In the genomic region with DNA sequence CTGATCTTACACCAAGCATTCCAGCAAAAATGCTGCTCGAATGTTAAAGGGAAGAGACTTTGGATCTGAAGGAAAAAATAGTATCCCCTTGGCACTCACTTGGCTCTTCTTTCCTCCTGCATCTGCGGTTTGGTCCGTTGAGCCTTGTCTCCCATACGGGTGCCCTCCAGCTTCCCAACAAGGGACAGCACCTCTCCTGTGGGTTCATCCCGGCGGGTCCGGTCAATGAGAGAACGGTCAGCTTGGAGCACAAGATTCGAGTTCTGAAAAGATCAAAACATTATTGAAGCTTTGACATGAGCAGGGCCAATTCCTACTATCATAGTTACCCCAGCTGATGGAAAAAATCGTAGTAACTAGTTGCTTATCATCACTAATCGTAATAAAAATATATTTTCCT, we compare ENCODE assay signal across 7 cellular contexts. TPM values are rescaled to one million over a fixed set of nuclear protein-coding genes. Genes with fewer than 3 reads are reported as not detected.
DNase-seq lines count a peak whose midpoint lies in the region; ATAC-seq and TF ChIP-seq lines count a peak whose summit lies in the region.

No MANE protein-coding gene starts in this region.

- POLR2A ChIA-PET in activated CD4-positive, alpha-beta memory T cell treated with anti-CD3 and anti-CD28 coated beads, Interleukin-2, amount 10 ng/mL, durations not matched to agents 7 days and 5 days (lab: Charles Lee), result interaction anchor here (0.6 to 10.8 kb wide), 18 partner anchors 9 to 290 kb away, joined by 3 to 244 read pairs (median 5); partner anchors contain the start of genes ITPRIPL1 and NCAPH

- DNase-seq in HL-60 (ENCODE audit: low read depth in 1 of 2, low spot score in 1 of 2), result no peak
- DNase-seq in activated CD4-positive, alpha-beta memory T cell treated with anti-CD3 and anti-CD28 coated beads, Interleukin-2, amount 10 ng/mL, durations not matched to agents 7 days and 5 days, result no peak
- DNase-seq in stimulated activated naive B cell treated with anti-CD40 and anti-IgM and Interleukin-4, amounts not matched to agents 10 μg/mL and 1 μg/mL and 100 μg/mL, for 72 hours, result no peak
- DNase-seq in head of caudate nucleus, result no peak
- no peak for DNase-seq in foreskin melanocyte
- DNase-seq in NCI-H774 (lab: John Stamatoyannopoulos, UW), result no peak

- H3K27me3 ChIP-seq in HL-60 (ENCODE audit: insufficient read depth, poor library complexity, severe bottlenecking) (no peaks in the 10 kb centered on the region), iPS-15b (ENCODE audit: control insufficient read depth, insufficient read depth, low read length) (no peaks in the 10 kb centered on the region)

- intact Hi-C loops in head of caudate nucleus (cut with DNase I), result loop anchor here (5.0 kb wide), 1 partner anchor 203 kb away; the partner anchor contains the start of gene NEURL3

- no peak for TF ChIP-seq CTCF in HL-60 (IDR thresholded peaks at IDR 0.05; ENCODE audit: insufficient read depth, low read length)

- H3K4me1 Mint-ChIP-seq in activated CD4-positive, alpha-beta memory T cell treated with anti-CD3 and anti-CD28 coated beads, Interleukin-2, amount 10 ng/mL, durations not matched to agents 7 days and 5 days, result peaks cover 66% of the 10 kb centered on the region
- H3K4me1 Mint-ChIP-seq in stimulated activated naive B cell treated with anti-CD40 and anti-IgM and Interleukin-4, amounts not matched to agents 10 μg/mL and 1 μg/mL and 100 μg/mL, for 72 hours, result peaks cover 24 to 47% of the 10 kb centered on the region in 2 donors

- peaks cover 25% of the 10 kb centered on the region for H3K36me3 ChIP-seq in iPS-15b (ENCODE audit: control insufficient read depth, insufficient read depth, low read length)

- no peaks in the 10 kb centered on the region for H3K27me3 Mint-ChIP-seq in activated CD4-positive, alpha-beta memory T cell treated with anti-CD3 and anti-CD28 coated beads, Interleukin-2, amount 10 ng/mL, durations not matched to agents 7 days and 5 days
- H3K27me3 Mint-ChIP-seq in stimulated activated naive B cell treated with anti-CD40 and anti-IgM and Interleukin-4, amounts not matched to agents 10 μg/mL and 1 μg/mL and 100 μg/mL, for 72 hours, result no peaks in the 10 kb centered on the region

- no peaks in the 10 kb centered on the region for H3K9me3 ChIP-seq in iPS-15b (ENCODE audit: control insufficient read depth, insufficient read depth, low read length)

- no peak for ATAC-seq in stimulated activated naive B cell treated with anti-CD40 and anti-IgM and Interleukin-4, amounts not matched to agents 10 μg/mL and 1 μg/mL and 100 μg/mL, for 72 hours (replicated peaks)

- H3K36me3 Mint-ChIP-seq in activated CD4-positive, alpha-beta memory T cell treated with anti-CD3 and anti-CD28 coated beads, Interleukin-2, amount 10 ng/mL, durations not matched to agents 7 days and 5 days (ENCODE audit: low read depth), result peaks cover 61% of the 10 kb centered on the region
- H3K36me3 Mint-ChIP-seq in stimulated activated naive B cell treated with anti-CD40 and anti-IgM and Interleukin-4, amounts not matched to agents 10 μg/mL and 1 μg/mL and 100 μg/mL, for 72 hours, result peaks cover 36 to 41% of the 10 kb centered on the region in 2 donors

- H3K4me3 Mint-ChIP-seq in activated CD4-positive, alpha-beta memory T cell treated with anti-CD3 and anti-CD28 coated beads, Interleukin-2, amount 10 ng/mL, durations not matched to agents 7 days and 5 days, result peak overlapping the region; percentile 100
- H3K4me3 Mint-ChIP-seq in stimulated activated naive B cell treated with anti-CD40 and anti-IgM and Interleukin-4, amounts not matched to agents 10 μg/mL and 1 μg/mL and 100 μg/mL, for 72 hours, result peak overlapping the region; percentile 97 to 100

- CTCF ChIA-PET in activated CD4-positive, alpha-beta memory T cell treated with anti-CD3 and anti-CD28 coated beads, Interleukin-2, amount 10 ng/mL, durations not matched to agents 7 days and 5 days (lab: Charles Lee), result interaction anchor here (0.8 to 2.6 kb wide), 7 partner anchors 16 to 250 kb away, joined by 3 to 14 read pairs (median 4); partner anchors contain the start of gene ITPRIPL1

- peak overlapping the region; percentile 98 for H3K27ac Mint-ChIP-seq in activated CD4-positive, alpha-beta memory T cell treated with anti-CD3 and anti-CD28 coated beads, Interleukin-2, amount 10 ng/mL, durations not matched to agents 7 days and 5 days
- peak overlapping the region; percentile 56 for H3K27ac Mint-ChIP-seq in stimulated activated naive B cell treated with anti-CD40 and anti-IgM and Interleukin-4, amounts not matched to agents 10 μg/mL and 1 μg/mL and 100 μg/mL, for 72 hours

- H3K27ac ChIP-seq in HL-60 (replicated peaks), result peak overlapping the region; percentile 89

- H3K9me3 Mint-ChIP-seq in activated CD4-positive, alpha-beta memory T cell treated with anti-CD3 and anti-CD28 coated beads, Interleukin-2, amount 10 ng/mL, durations not matched to agents 7 days and 5 days, result no peaks in the 10 kb centered on the region
- H3K9me3 Mint-ChIP-seq in stimulated activated naive B cell treated with anti-CD40 and anti-IgM and Interleukin-4, amounts not matched to agents 10 μg/mL and 1 μg/mL and 100 μg/mL, for 72 hours, result no peaks in the 10 kb centered on the region

- peak overlapping the region; percentile 98 for H3K9ac ChIP-seq in iPS-15b (ENCODE audit: low read depth, low read length)

- peak overlapping the region; percentile 60 for H3K4me3 ChIP-seq in HL-60 (replicated peaks; ENCODE audit: insufficient read depth, low read length)
- peak overlapping the region; percentile 98 for H3K4me3 ChIP-seq in iPS-15b (ENCODE audit: low read depth, low read length)

- peaks cover 6% of the 10 kb centered on the region for H3K4me1 ChIP-seq in iPS-15b (ENCODE audit: control insufficient read depth, insufficient read depth, low read length)

RNA-seq across cellular contexts. Expression of gene SNRNP200, which starts 0.7 kb away (rescaled TPM):
- total RNA-seq in activated CD4-positive, alpha-beta memory T cell treated with anti-CD3 and anti-CD28 coated beads, Interleukin-2, amount 10 ng/mL, durations not matched to agents 7 days and 5 days, result 100 to 1,000 TPM; 149 to 156 TPM

RNA-seq across cellular contexts. Expression of gene ITPRIPL1, which starts 20.5 kb away (rescaled TPM):
- 10 to 100 TPM; 43.7 to 46.3 TPM for total RNA-seq in activated CD4-positive, alpha-beta memory T cell treated with anti-CD3 and anti-CD28 coated beads, Interleukin-2, amount 10 ng/mL, durations not matched to agents 7 days and 5 days

RNA-seq across cellular contexts. Expression of gene NCAPH, which starts 31.0 kb away (rescaled TPM):
- total RNA-seq in activated CD4-positive, alpha-beta memory T cell treated with anti-CD3 and anti-CD28 coated beads, Interleukin-2, amount 10 ng/mL, durations not matched to agents 7 days and 5 days, result 10 to 100 TPM; 79.6 to 89.4 TPM

RNA-seq across cellular contexts. Expression of gene CIAO1, which starts 38.6 kb away (rescaled TPM):
- 10 to 100 TPM; 64.4 to 67.4 TPM for total RNA-seq in activated CD4-positive, alpha-beta memory T cell treated with anti-CD3 and anti-CD28 coated beads, Interleukin-2, amount 10 ng/mL, durations not matched to agents 7 days and 5 days

RNA-seq across cellular contexts. Expression of gene TMEM127, which starts 38.8 kb away (rescaled TPM):
- total RNA-seq in activated CD4-positive, alpha-beta memory T cell treated with anti-CD3 and anti-CD28 coated beads, Interleukin-2, amount 10 ng/mL, durations not matched to agents 7 days and 5 days, result 10 to 100 TPM; 42.4 to 44.0 TPM
